Comparison of ENCODE assay signal across 16 cellular contexts in genomic region chr18:8162797-8163196, GRCh38.
DNase-seq lines count a peak whose midpoint lies in the region; ATAC-seq and TF ChIP-seq lines count a peak whose summit lies in the region.
"Had no signal": no experiment of that assay in that cellular context is flagged by ENCODE, and none has a peak within 500 bp of the region (broad histone marks: within the 10 kb centered on the region; RNA-seq: fewer than 3 reads in every experiment).

No MANE protein-coding gene starts in this region.

- H3K36me3 ChIP-seq in prostate gland: no peaks in the 10 kb centered on the region
- H3K36me3 ChIP-seq: tibial artery had no signal

- no peaks in the 10 kb centered on the region for H3K4me1 ChIP-seq in prostate gland (replicated peaks)
- H3K4me1 ChIP-seq: tibial artery had no signal

- TF ChIP-seq POLR2A in prostate gland (IDR thresholded peaks at IDR 0.05): no peak

- no peaks in the 10 kb centered on the region for H3K9me3 ChIP-seq in prostate gland
- H3K9me3 ChIP-seq: tibial artery had no signal

- WGBS in prostate gland: 26% methylated on average over 5 of the region's 5 CpGs

- DNase-seq in NCI-H1092 (lab: John Stamatoyannopoulos, UW) (peak; percentile 31), NCI-H345 treated with DMSO at 0.1 percent for 48 hours (lab: John Stamatoyannopoulos, UW; ENCODE audit: unreplicated experiment) (peak; percentile 62), prostate gland (ENCODE audit: low spot score) (peak; percentile 84), NCI-H1048 (lab: John Stamatoyannopoulos, UW) (no peak)
- DNase-seq in activated CD4-positive, alpha-beta T cell treated with anti-CD3 and anti-CD28 coated beads, Interleukin-2, amount 50 U/mL, for 1 hour: no peak
- DNase-seq: activated naive CD4-positive, alpha-beta T cell treated with anti-CD3 and anti-CD28 coated beads, Interleukin-2, amount 50 U/mL, for 16 hours; erythroblast; HFFc6; hippocampal formation; mesenchymal stem cell; NCI-H446 treated with DMSO at 0.1 percent for 48 hours; occipital lobe; tibial artery had no signal

- intact Hi-C loops in prostate gland (cut with DNase I): no loop called here

- no peaks in the 10 kb centered on the region for H3K27me3 ChIP-seq in prostate gland (replicated peaks; ENCODE audit: insufficient read depth)
- H3K27me3 ChIP-seq: tibial artery had no signal

- no peak overlapping the region for H3K4me3 ChIP-seq in prostate gland
- H3K4me3 ChIP-seq: tibial artery had no signal

- H3K27ac ChIP-seq in cingulate gyrus (ENCODE audit: low read depth, low read length): peak overlapping the region; percentile 35
- H3K27ac ChIP-seq in prostate gland: no peak overlapping the region
- H3K27ac ChIP-seq: tibial artery had no signal

- ATAC-seq in GM21526 (IDR thresholded peaks at IDR 0.05; ENCODE audit: low FRiP score, unreplicated experiment) (no peak), HG03565 (IDR thresholded peaks at IDR 0.05; ENCODE audit: unreplicated experiment) (no peak)

- no peak for TF ChIP-seq CTCF in prostate gland (IDR thresholded peaks at IDR 0.05)

Comparison
In these comparisons a context has a peak if more than half of its experiments do, and no peak if none do; other contexts are left out.
1. DNase-seq: peak in NCI-H1092 (single experiment), NCI-H345 treated with DMSO at 0.1 percent for 48 hours (single experiment) and prostate gland (single experiment); none in activated CD4-positive, alpha-beta T cell treated with anti-CD3 and anti-CD28 coated beads, Interleukin-2, amount 50 U/mL, for 1 hour (single experiment) and NCI-H1048 (single experiment).